ENCODE assay signal across 24 cellular contexts in the genomic region with DNA sequence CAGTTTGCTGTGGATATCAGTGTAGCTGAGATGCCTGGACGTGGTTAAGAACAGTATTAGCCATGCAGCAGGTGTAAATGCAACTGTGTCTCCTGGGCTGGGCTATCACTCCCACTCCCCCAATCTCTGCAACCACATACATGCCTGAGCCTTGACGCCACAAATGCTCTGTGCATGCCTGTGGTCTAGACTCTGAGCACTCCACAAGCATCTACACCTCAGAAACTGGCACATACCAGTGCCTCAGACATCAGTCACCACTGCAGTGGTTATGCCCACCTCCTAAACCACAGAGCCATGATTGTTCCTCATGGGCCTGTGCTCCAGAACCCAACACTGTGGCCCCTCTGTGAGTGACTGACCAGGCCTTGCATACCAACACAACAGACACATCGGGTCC.
A peak's percentile ranks its signal among the peaks of the same experiment; 100 is the strongest.
DNase-seq lines count a peak whose midpoint lies in the region; ATAC-seq and TF ChIP-seq lines count a peak whose summit lies in the region.
"Had no signal": no experiment of that assay in that cellular context is flagged by ENCODE, and none has a peak within 500 bp of the region (broad histone marks: within the 10 kb centered on the region; RNA-seq: fewer than 3 reads in every experiment).

No MANE protein-coding gene starts in this region.

- H3K27me3 ChIP-seq in RWPE2 (ENCODE audit: insufficient read depth, poor library complexity, severe bottlenecking): no peaks in the 10 kb centered on the region
- H3K27me3 ChIP-seq: right atrium auricular region had no signal

- no peaks in the 10 kb centered on the region for H3K4me1 Mint-ChIP-seq in stimulated activated effector memory CD8-positive, alpha-beta T cell treated with anti-CD3 and anti-CD28 coated beads, Interleukin-12 subunit alpha, Interleukin-12 subunit beta, amount 100 ng/mL, for 72 hours
- H3K4me1 Mint-ChIP-seq: activated naive CD4-positive, alpha-beta T cell treated with anti-CD3 and anti-CD28 coated beads, Interleukin-2, amount 10 ng/mL, durations not matched to agents 7 days and 5 days; memory B cell; naive thymus-derived CD8-positive, alpha-beta T cell had no signal

- no peak overlapping the region for H3K4me3 Mint-ChIP-seq in stimulated activated effector memory CD8-positive, alpha-beta T cell treated with anti-CD3 and anti-CD28 coated beads, Interleukin-12 subunit alpha, Interleukin-12 subunit beta, amount 100 ng/mL, for 72 hours
- H3K4me3 Mint-ChIP-seq: activated naive CD4-positive, alpha-beta T cell treated with anti-CD3 and anti-CD28 coated beads, Interleukin-2, amount 10 ng/mL, durations not matched to agents 7 days and 5 days; activated T-cell treated with anti-CD3 and anti-CD28 coated beads, Interleukin-2, amount 50 U/mL, for 72 hours; memory B cell; naive thymus-derived CD8-positive, alpha-beta T cell; type B pancreatic cell had no signal

- H3K4me3 ChIP-seq in RWPE2 (ENCODE audit: severe bottlenecking) (no peak overlapping the region), epithelial cell of esophagus (ENCODE audit: low read length) (no peak overlapping the region), mucosa of descending colon (no peak overlapping the region)
- H3K4me3 ChIP-seq: right atrium auricular region had no signal

- intact Hi-C loops in mucosa of descending colon (cut with DNase I, micrococcal nuclease): no loop called here

- no peaks in the 10 kb centered on the region for H3K9me3 ChIP-seq in RWPE2 (ENCODE audit: severe bottlenecking)
- peaks cover 22% of the 10 kb centered on the region for H3K9me3 ChIP-seq in mucosa of descending colon
- H3K9me3 ChIP-seq: right atrium auricular region had no signal

- H3K4me1 ChIP-seq in RWPE2 (ENCODE audit: insufficient read depth, poor library complexity, severe bottlenecking) (no peaks in the 10 kb centered on the region), mucosa of descending colon (ENCODE audit: low read depth) (no peaks in the 10 kb centered on the region)
- H3K4me1 ChIP-seq: right atrium auricular region had no signal

- H3K9me3 Mint-ChIP-seq in stimulated activated effector memory CD8-positive, alpha-beta T cell treated with anti-CD3 and anti-CD28 coated beads, Interleukin-12 subunit alpha, Interleukin-12 subunit beta, amount 100 ng/mL, for 72 hours: peaks cover 10% of the 10 kb centered on the region

- no peak overlapping the region for H3K27ac Mint-ChIP-seq in stimulated activated effector memory CD8-positive, alpha-beta T cell treated with anti-CD3 and anti-CD28 coated beads, Interleukin-12 subunit alpha, Interleukin-12 subunit beta, amount 100 ng/mL, for 72 hours
- H3K27ac Mint-ChIP-seq: activated naive CD4-positive, alpha-beta T cell treated with anti-CD3 and anti-CD28 coated beads, Interleukin-2, amount 10 ng/mL, durations not matched to agents 7 days and 5 days; activated T-cell treated with anti-CD3 and anti-CD28 coated beads, Interleukin-2, amount 50 U/mL, for 72 hours; memory B cell; type B pancreatic cell had no signal

- peak; percentile 99 for DNase-seq in HS-27A (ENCODE audit: low read depth)
- no peak for DNase-seq in RWPE2 (ENCODE audit: low spot score)
- peak; percentile 63 for DNase-seq in epithelial cell of esophagus (ENCODE audit: low read depth)
- no peak for DNase-seq in stimulated activated effector memory CD8-positive, alpha-beta T cell treated with anti-CD3 and anti-CD28 coated beads, Interleukin-12 subunit alpha, Interleukin-12 subunit beta, amount 100 ng/mL, for 72 hours (ENCODE audit: low spot score in 2 of 2)
- no peak for DNase-seq in mucosa of descending colon
- DNase-seq in stimulated activated CD4-positive, alpha-beta T cell treated with anti-CD3 and anti-CD28 coated beads, Interleukin-4, amount 100 ng/mL, for 4 hours: no peak
- DNase-seq: activated CD4-positive, alpha-beta T cell treated with anti-CD3 and anti-CD28 coated beads for 48 hours; activated naive CD4-positive, alpha-beta T cell treated with anti-CD3 and anti-CD28 coated beads, Interleukin-2, amount 10 ng/mL, durations not matched to agents 7 days and 5 days; activated T-cell treated with anti-CD3 and anti-CD28 coated beads, Interleukin-2, amount 50 U/mL, for 72 hours; DMS 273 treated with DMSO at 0.1 percent for 48 hours; effector CD8-positive, alpha-beta T cell; GOT3; KBM-7; naive thymus-derived CD8-positive, alpha-beta T cell; NCI-H1048; NCI-H1930; NCI-H345; NCI-H774; SHP77 treated with DMSO at 0.1 percent for 48 hours; T-helper 1 cell had no signal

- H3K27ac ChIP-seq in RWPE2 (ENCODE audit: poor library complexity, severe bottlenecking): no peak overlapping the region
- H3K27ac ChIP-seq: right atrium auricular region had no signal

- H3K36me3 Mint-ChIP-seq in stimulated activated effector memory CD8-positive, alpha-beta T cell treated with anti-CD3 and anti-CD28 coated beads, Interleukin-12 subunit alpha, Interleukin-12 subunit beta, amount 100 ng/mL, for 72 hours: no peaks in the 10 kb centered on the region
- H3K36me3 Mint-ChIP-seq: activated naive CD4-positive, alpha-beta T cell treated with anti-CD3 and anti-CD28 coated beads, Interleukin-2, amount 10 ng/mL, durations not matched to agents 7 days and 5 days; memory B cell; type B pancreatic cell had no signal

- H3K36me3 ChIP-seq in RWPE2 (ENCODE audit: low read depth) (no peaks in the 10 kb centered on the region), mucosa of descending colon (ENCODE audit: low read depth) (no peaks in the 10 kb centered on the region)
- H3K36me3 ChIP-seq: right atrium auricular region had no signal

- peak; percentile 65 for ATAC-seq in RWPE2 (ENCODE audit: low read depth)
- peak; percentile 24 for ATAC-seq in stimulated activated effector memory CD8-positive, alpha-beta T cell treated with anti-CD3 and anti-CD28 coated beads, Interleukin-12 subunit alpha, Interleukin-12 subunit beta, amount 100 ng/mL, for 72 hours
- no peak for ATAC-seq in mucosa of descending colon
- ATAC-seq in HG03135 (IDR thresholded peaks at IDR 0.05; ENCODE audit: unreplicated experiment): no peak
- ATAC-seq: activated T-cell treated with anti-CD3 and anti-CD28 coated beads, Interleukin-2, amount 50 U/mL, for 72 hours; naive thymus-derived CD8-positive, alpha-beta T cell had no signal

- no peak for TF ChIP-seq CTCF in RWPE2 (IDR thresholded peaks at IDR 0.05; ENCODE audit: poor library complexity, severe bottlenecking)
- no peak for TF ChIP-seq CTCF in epithelial cell of esophagus (IDR thresholded peaks at IDR 0.05; ENCODE audit: insufficient read depth, low read depth, low read length, missing control alignments)
- TF ChIP-seq CTCF in mucosa of descending colon (IDR thresholded peaks at IDR 0.05): no peak

Comparison
In these comparisons a context has a peak if more than half of its experiments do, and no peak if none do; other contexts are left out.
1. DNase-seq: peak in HS-27A (single experiment) and epithelial cell of esophagus (single experiment); none in RWPE2 (single experiment), stimulated activated effector memory CD8-positive, alpha-beta T cell treated with anti-CD3 and anti-CD28 coated beads, Interleukin-12 subunit alpha, Interleukin-12 subunit beta, amount 100 ng/mL, for 72 hours (0 of 2), mucosa of descending colon (0 of 3) and stimulated activated CD4-positive, alpha-beta T cell treated with anti-CD3 and anti-CD28 coated beads, Interleukin-4, amount 100 ng/mL, for 4 hours (0 of 2).
2. ATAC-seq: peak in RWPE2 (single experiment) and stimulated activated effector memory CD8-positive, alpha-beta T cell treated with anti-CD3 and anti-CD28 coated beads, Interleukin-12 subunit alpha, Interleukin-12 subunit beta, amount 100 ng/mL, for 72 hours (single experiment); none in mucosa of descending colon (single experiment) and HG03135 (single experiment).